ENCODE assay signal across 11 cellular contexts in genomic region chr2:96860065-96861029, GRCh38. TPM values are rescaled to one million over a fixed set of nuclear protein-coding genes. Genes with fewer than 3 reads are reported as not detected.
DNase-seq lines count a peak whose midpoint lies in the region; ATAC-seq and TF ChIP-seq lines count a peak whose summit lies in the region.
"Had no signal": no experiment of that assay in that cellular context is flagged by ENCODE, and none has a peak within 500 bp of the region (broad histone marks: within the 10 kb centered on the region; RNA-seq: fewer than 3 reads in every experiment).

No MANE protein-coding gene starts in this region.

- in situ Hi-C loops in gastrocnemius medialis (cut with MboI; ENCODE audit: low sequenced_read_pairs in 4 of 4), result no loop called here

- H3K4me1 ChIP-seq in DND-41 (ENCODE audit: insufficient read depth, low read length) (peaks cover 29% of the 10 kb centered on the region), esophagus (ENCODE audit: control insufficient read depth in 2 of 2, insufficient read depth in 2 of 2, low read length in 1 of 2) (peaks cover 0 to 4% of the 10 kb centered on the region in 2 donors), gastrocnemius medialis (peaks cover 12 to 19% of the 10 kb centered on the region in 2 donors)

- H3K79me2 ChIP-seq in DND-41 (ENCODE audit: insufficient read depth, low read length), result peaks cover 24% of the 10 kb centered on the region

- H3K27me3 ChIP-seq in DND-41 (ENCODE audit: insufficient read depth, low read length, poor library complexity) (no peaks in the 10 kb centered on the region), esophagus (ENCODE audit: control insufficient read depth in 1 of 2, insufficient read depth in 2 of 2, low read length in 2 of 2) (no peaks in the 10 kb centered on the region), gastrocnemius medialis (no peaks in the 10 kb centered on the region)
- H3K27me3 ChIP-seq: upper lobe of left lung had no signal

- no peaks in the 10 kb centered on the region; the same call in 1 of the 2 replicates for H3K36me3 ChIP-seq in DND-41 (ENCODE audit: insufficient read depth, low read length)
- peaks cover 10 to 44% of the 10 kb centered on the region in 2 donors for H3K36me3 ChIP-seq in esophagus (ENCODE audit: control insufficient read depth in 2 of 2, insufficient read depth in 2 of 2, low read length in 1 of 2)
- H3K36me3 ChIP-seq in gastrocnemius medialis, result peaks cover 0 to 46% of the 10 kb centered on the region in 2 donors

- TF ChIP-seq POLR2A in gastrocnemius medialis (IDR thresholded peaks at IDR 0.05), result no peak

- H3K9ac ChIP-seq in DND-41 (ENCODE audit: low read depth, low read length), result no peak overlapping the region
- H3K9ac ChIP-seq: KMS-11 had no signal

- DNase-seq in DND-41, result peak; percentile 33
- peak; percentile 71 for DNase-seq in activated CD4-positive, alpha-beta T cell treated with anti-CD3 and anti-CD28 coated beads for 48 hours
- DNase-seq in gastrocnemius medialis, result no peak
- no peak for DNase-seq in DMS153 treated with DMSO at 0.1 percent for 48 hours (lab: John Stamatoyannopoulos, UW; ENCODE audit: unreplicated experiment)
- no peak for DNase-seq in SHP77 (lab: John Stamatoyannopoulos, UW)
- DNase-seq: DMS 273 treated with DMSO at 0.1 percent for 48 hours had no signal

- no peaks in the 10 kb centered on the region for H3K9me3 ChIP-seq in DND-41 (ENCODE audit: insufficient read depth, low read length, severe bottlenecking)
- H3K9me3 ChIP-seq in esophagus (ENCODE audit: control insufficient read depth in 2 of 2, insufficient read depth in 1 of 2, low read depth in 1 of 2, low read length in 1 of 2), result no peaks in the 10 kb centered on the region
- no peaks in the 10 kb centered on the region for H3K9me3 ChIP-seq in gastrocnemius medialis
- H3K9me3 ChIP-seq: upper lobe of left lung had no signal

- H3K4me3 ChIP-seq in DND-41 (ENCODE audit: low read depth in 1 of 2, low read length in 2 of 2) (no peak overlapping the region), esophagus (ENCODE audit: low read depth in 1 of 2, low read length in 2 of 2) (no peak overlapping the region), gastrocnemius medialis (no peak overlapping the region)
- H3K4me3 ChIP-seq: upper lobe of left lung had no signal

- WGBS in esophagus, 2 donors, result 51 to 64% methylated on average over 38 of the region's 38 CpGs

- no peak for ATAC-seq in DND-41 (ENCODE audit: insufficient read depth, low read depth)
- ATAC-seq in gastrocnemius medialis, result no peak
- no peak for ATAC-seq in GM21390 (IDR thresholded peaks at IDR 0.05; ENCODE audit: unreplicated experiment)
- no peak for ATAC-seq in HG03460 (IDR thresholded peaks at IDR 0.05; ENCODE audit: unreplicated experiment)

- no peak overlapping the region for H2AFZ ChIP-seq in DND-41 (ENCODE audit: low read depth, low read length)

- H3K4me2 ChIP-seq in DND-41 (ENCODE audit: insufficient read depth, low read length), result no peak overlapping the region
- H3K4me2 ChIP-seq: KMS-11 had no signal

- no peak overlapping the region for H3K27ac ChIP-seq in DND-41 (ENCODE audit: low read length)
- peak overlapping the region; percentile 38 to 48 for H3K27ac ChIP-seq in esophagus (ENCODE audit: low read depth in 2 of 2, low read length in 1 of 2)
- peak overlapping the region in 3 of 4 donors; percentile 74 to 76 (median 74) for H3K27ac ChIP-seq in gastrocnemius medialis
- H3K27ac ChIP-seq: KMS-11 had no signal

- TF ChIP-seq CTCF in DND-41 (IDR thresholded peaks at IDR 0.05; ENCODE audit: borderline replicate concordance, extremely low read depth, low read length, poor library complexity, severe bottlenecking) (no peak), gastrocnemius medialis (IDR thresholded peaks at IDR 0.05 in 4 of 5, conservative IDR thresholded peaks at IDR 0.05 in 1 of 5) (no peak)

- H4K20me1 ChIP-seq in DND-41 (ENCODE audit: insufficient read depth, low read length), result peaks cover 3% of the 10 kb centered on the region

- intact Hi-C loops in gastrocnemius medialis (cut with DNase I; ENCODE audit: low total_unique reads), result no loop called here

RNA-seq across cellular contexts. Expression of gene ANKRD39, which starts 2.5 kb away (rescaled TPM):
- polyA plus RNA-seq in esophagus, result 10 to 100 TPM; 11.9 to 12.2 TPM
- 10 to 100 TPM; 25.8 to 50.6 (median 43.8) TPM for total RNA-seq in gastrocnemius medialis

RNA-seq across cellular contexts. Expression of gene SEMA4C, which starts 9.5 kb away (rescaled TPM):
- polyA plus RNA-seq in esophagus, result 10 to 100 TPM; 13.1 to 14.2 TPM
- total RNA-seq in gastrocnemius medialis, result 1 to 10 TPM; 3.2 to 8.6 (median 6.5) TPM

RNA-seq across cellular contexts. Expression of gene ANKRD23, which starts 16.5 kb away (rescaled TPM):
- polyA plus RNA-seq in esophagus, result 1 to 10 TPM; 1.2 to 5.0 TPM
- 1,000 to 10,000 TPM in 2 of 4 donors, 100 to 1,000 TPM in 2; 642 to 1,565 (median 923) TPM for total RNA-seq in gastrocnemius medialis

RNA-seq across cellular contexts. Expression of gene CNNM3, which starts 44.3 kb away (rescaled TPM):
- 1 to 10 TPM; 3.8 to 3.9 TPM for polyA plus RNA-seq in esophagus
- total RNA-seq in gastrocnemius medialis, result 1 to 10 TPM; 3.3 to 9.8 (median 8.6) TPM

Comparison
In these comparisons a context has a peak if more than half of its experiments do, and no peak if none do; other contexts are left out.
1. DNase-seq: peak in DND-41 (single experiment) and activated CD4-positive, alpha-beta T cell treated with anti-CD3 and anti-CD28 coated beads for 48 hours (single experiment); none in gastrocnemius medialis (0 of 2), DMS153 treated with DMSO at 0.1 percent for 48 hours (single experiment) and SHP77 (0 of 2).